1 cellular context compared by ENCODE assay signal in the genomic region with DNA sequence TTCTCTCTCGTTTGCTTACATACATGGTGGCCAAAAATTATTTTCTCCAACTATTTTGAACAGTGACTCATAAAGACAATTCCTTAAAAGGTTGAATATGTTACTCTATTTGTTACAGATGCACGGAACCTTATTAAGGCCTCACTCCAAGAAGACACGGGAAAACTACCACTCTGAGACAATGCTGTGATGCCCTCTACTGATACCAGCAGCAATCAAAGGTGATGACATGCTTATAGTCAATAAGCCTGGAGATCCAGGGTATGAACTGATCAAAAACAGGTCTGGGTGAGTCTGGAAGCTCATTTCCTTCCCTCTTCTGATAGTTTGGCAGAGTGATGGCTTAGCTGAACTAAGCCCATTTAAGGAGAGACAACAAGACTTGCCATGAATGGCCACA.
TF ChIP-seq lines count a peak whose summit lies in the region.

No MANE protein-coding gene starts in this region.

TF ChIP-seq in GM23338, 12 proteins besides CTCF, POLR2A, EP300 and RAD21 (continued from another document):
- TF ChIP-seq ZNF462 (CRISPR knock-in tag; IDR thresholded peaks at IDR 0.05) (no peak), EZH2 (IDR thresholded peaks at IDR 0.05; ENCODE audit: low read depth, unreplicated experiment) (no peak), NANOG (IDR thresholded peaks at IDR 0.05; ENCODE audit: borderline replicate concordance) (no peak), POLR2AphosphoS5 (IDR thresholded peaks at IDR 0.05; ENCODE audit: low read depth) (no peak), JUNB (IDR thresholded peaks at IDR 0.05; ENCODE audit: unreplicated experiment) (no peak), CREB1 (CRISPR knock-in tag; IDR thresholded peaks at IDR 0.05; ENCODE audit: low read depth) (no peak), ZNF331 (CRISPR knock-in tag; IDR thresholded peaks at IDR 0.05; ENCODE audit: low read depth) (no peak), EZH2phosphoT487 (IDR thresholded peaks at IDR 0.05; ENCODE audit: unreplicated experiment) (no peak), STAT1 (IDR thresholded peaks at IDR 0.05; ENCODE audit: unreplicated experiment) (no peak), ETS1 (IDR thresholded peaks at IDR 0.05) (no peak), REST (IDR thresholded peaks at IDR 0.05; ENCODE audit: unreplicated experiment) (no peak)
